1 cellular context compared by ENCODE assay signal in the genomic region with DNA sequence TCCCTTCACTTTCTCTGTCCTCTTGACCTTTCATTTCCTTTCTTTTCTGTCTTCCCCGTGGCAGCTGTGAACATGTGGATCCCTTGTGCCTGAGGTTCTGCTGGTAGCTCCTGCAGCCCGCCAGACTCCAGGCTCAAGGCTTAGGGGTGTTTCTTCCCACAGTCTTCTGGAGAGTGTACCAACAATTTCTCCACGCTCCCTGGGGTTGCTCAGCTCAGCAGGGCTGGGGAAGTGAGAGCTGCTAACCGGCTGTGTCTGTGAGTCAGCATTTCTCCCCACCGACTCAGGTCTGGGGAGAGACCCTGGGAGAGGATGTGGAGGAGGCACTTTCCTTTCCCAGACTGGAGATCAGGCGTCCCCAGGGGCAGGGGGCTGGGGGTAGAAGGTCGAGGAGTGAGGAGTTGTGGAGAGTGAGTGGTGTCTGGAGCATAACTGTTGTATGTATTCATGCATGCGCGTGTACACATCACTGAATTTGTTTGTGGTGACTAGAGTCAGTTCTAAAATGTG.
A peak's percentile ranks its signal among the peaks of the same experiment; 100 is the strongest.
TF ChIP-seq lines count a peak whose summit lies in the region.

No MANE protein-coding gene starts in this region.

TF ChIP-seq in K562, 482 proteins besides CTCF, POLR2A, EP300 and RAD21 (continued from another document and continues in another):
- TF ChIP-seq, protein P1, sequence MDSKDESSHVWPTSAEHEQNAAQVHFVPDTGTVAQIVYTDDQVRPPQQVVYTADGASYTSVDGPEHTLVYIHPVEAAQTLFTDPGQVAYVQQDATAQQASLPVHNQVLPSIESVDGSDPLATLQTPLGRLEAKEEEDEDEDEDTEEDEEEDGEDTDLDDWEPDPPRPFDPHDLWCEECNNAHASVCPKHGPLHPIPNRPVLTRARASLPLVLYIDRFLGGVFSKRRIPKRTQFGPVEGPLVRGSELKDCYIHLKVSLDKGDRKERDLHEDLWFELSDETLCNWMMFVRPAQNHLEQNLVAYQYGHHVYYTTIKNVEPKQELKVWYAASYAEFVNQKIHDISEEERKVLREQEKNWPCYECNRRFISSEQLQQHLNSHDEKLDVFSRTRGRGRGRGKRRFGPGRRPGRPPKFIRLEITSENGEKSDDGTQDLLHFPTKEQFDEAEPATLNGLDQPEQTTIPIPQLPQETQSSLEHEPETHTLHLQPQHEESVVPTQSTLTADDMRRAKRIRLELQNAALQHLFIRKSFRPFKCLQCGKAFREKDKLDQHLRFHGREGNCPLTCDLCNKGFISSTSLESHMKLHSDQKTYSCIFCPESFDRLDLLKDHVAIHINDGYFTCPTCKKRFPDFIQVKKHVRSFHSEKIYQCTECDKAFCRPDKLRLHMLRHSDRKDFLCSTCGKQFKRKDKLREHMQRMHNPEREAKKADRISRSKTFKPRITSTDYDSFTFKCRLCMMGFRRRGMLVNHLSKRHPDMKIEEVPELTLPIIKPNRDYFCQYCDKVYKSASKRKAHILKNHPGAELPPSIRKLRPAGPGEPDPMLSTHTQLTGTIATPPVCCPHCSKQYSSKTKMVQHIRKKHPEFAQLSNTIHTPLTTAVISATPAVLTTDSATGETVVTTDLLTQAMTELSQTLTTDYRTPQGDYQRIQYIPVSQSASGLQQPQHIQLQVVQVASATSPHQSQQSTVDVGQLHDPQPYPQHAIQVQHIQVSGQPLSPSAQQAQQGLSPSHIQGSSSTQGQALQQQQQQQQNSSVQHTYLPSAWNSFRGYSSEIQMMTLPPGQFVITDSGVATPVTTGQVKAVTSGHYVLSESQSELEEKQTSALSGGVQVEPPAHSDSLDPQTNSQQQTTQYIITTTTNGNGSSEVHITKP (IDR thresholded peaks at IDR 0.05; ENCODE audit: partially characterized antibody) = peak; percentile 90
- TF ChIP-seq JUND (IDR thresholded peaks at IDR 0.05; ENCODE audit: borderline replicate concordance, low read depth, low read length) = peak; percentile 60
- TF ChIP-seq JUND (tag; IDR thresholded peaks at IDR 0.05; ENCODE audit: borderline replicate concordance, low read depth, low read length) = peak; percentile 72; the same call in 1 of the 3 replicates
- TF ChIP-seq SOX6 (IDR thresholded peaks at IDR 0.05) = 0 out of 2 replicates have a peak, but pooled peaks have one; percentile 34
- TF ChIP-seq RBM14 (IDR thresholded peaks at IDR 0.05; ENCODE audit: borderline replicate concordance, insufficient read depth, low read depth, low read length) = no peak
- peak; percentile 98 for TF ChIP-seq NFE2 (IDR thresholded peaks at IDR 0.05; ENCODE audit: low read depth)
- TF ChIP-seq, protein P2, sequence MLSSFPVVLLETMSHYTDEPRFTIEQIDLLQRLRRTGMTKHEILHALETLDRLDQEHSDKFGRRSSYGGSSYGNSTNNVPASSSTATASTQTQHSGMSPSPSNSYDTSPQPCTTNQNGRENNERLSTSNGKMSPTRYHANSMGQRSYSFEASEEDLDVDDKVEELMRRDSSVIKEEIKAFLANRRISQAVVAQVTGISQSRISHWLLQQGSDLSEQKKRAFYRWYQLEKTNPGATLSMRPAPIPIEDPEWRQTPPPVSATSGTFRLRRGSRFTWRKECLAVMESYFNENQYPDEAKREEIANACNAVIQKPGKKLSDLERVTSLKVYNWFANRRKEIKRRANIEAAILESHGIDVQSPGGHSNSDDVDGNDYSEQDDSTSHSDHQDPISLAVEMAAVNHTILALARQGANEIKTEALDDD (IDR thresholded peaks at IDR 0.05) = peak; percentile 65
- TF ChIP-seq BACH1 (tag; IDR thresholded peaks at IDR 0.05) = peak; percentile 82
- TF ChIP-seq TAF1 (IDR thresholded peaks at IDR 0.05; ENCODE audit: control insufficient read depth, extremely low read depth, insufficient read depth, low read length, severe bottlenecking) = peak; percentile 31
- no peak for TF ChIP-seq CREB1 (IDR thresholded peaks at IDR 0.05)
- TF ChIP-seq CREB1 (CRISPR knock-in tag; IDR thresholded peaks at IDR 0.05) = 0 out of 2 replicates have a peak, but pooled peaks have one; percentile 17
- no peak for TF ChIP-seq TCFL5 (CRISPR knock-in tag; conservative IDR thresholded peaks at IDR 0.05)
- TF ChIP-seq, protein P3, sequence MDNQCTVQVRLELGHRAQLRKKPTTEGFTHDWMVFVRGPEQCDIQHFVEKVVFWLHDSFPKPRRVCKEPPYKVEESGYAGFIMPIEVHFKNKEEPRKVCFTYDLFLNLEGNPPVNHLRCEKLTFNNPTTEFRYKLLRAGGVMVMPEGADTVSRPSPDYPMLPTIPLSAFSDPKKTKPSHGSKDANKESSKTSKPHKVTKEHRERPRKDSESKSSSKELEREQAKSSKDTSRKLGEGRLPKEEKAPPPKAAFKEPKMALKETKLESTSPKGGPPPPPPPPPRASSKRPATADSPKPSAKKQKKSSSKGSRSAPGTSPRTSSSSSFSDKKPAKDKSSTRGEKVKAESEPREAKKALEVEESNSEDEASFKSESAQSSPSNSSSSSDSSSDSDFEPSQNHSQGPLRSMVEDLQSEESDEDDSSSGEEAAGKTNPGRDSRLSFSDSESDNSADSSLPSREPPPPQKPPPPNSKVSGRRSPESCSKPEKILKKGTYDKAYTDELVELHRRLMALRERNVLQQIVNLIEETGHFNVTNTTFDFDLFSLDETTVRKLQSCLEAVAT (IDR thresholded peaks at IDR 0.05) = peak in 1 of 2 experiments; percentile 59; a peak in 1 of 4 replicates
- TF ChIP-seq NCOA2 (IDR thresholded peaks at IDR 0.05; ENCODE audit: partially characterized antibody in 2 of 2) = peak in 1 of 2 experiments; percentile 98
- TF ChIP-seq, protein P4, sequence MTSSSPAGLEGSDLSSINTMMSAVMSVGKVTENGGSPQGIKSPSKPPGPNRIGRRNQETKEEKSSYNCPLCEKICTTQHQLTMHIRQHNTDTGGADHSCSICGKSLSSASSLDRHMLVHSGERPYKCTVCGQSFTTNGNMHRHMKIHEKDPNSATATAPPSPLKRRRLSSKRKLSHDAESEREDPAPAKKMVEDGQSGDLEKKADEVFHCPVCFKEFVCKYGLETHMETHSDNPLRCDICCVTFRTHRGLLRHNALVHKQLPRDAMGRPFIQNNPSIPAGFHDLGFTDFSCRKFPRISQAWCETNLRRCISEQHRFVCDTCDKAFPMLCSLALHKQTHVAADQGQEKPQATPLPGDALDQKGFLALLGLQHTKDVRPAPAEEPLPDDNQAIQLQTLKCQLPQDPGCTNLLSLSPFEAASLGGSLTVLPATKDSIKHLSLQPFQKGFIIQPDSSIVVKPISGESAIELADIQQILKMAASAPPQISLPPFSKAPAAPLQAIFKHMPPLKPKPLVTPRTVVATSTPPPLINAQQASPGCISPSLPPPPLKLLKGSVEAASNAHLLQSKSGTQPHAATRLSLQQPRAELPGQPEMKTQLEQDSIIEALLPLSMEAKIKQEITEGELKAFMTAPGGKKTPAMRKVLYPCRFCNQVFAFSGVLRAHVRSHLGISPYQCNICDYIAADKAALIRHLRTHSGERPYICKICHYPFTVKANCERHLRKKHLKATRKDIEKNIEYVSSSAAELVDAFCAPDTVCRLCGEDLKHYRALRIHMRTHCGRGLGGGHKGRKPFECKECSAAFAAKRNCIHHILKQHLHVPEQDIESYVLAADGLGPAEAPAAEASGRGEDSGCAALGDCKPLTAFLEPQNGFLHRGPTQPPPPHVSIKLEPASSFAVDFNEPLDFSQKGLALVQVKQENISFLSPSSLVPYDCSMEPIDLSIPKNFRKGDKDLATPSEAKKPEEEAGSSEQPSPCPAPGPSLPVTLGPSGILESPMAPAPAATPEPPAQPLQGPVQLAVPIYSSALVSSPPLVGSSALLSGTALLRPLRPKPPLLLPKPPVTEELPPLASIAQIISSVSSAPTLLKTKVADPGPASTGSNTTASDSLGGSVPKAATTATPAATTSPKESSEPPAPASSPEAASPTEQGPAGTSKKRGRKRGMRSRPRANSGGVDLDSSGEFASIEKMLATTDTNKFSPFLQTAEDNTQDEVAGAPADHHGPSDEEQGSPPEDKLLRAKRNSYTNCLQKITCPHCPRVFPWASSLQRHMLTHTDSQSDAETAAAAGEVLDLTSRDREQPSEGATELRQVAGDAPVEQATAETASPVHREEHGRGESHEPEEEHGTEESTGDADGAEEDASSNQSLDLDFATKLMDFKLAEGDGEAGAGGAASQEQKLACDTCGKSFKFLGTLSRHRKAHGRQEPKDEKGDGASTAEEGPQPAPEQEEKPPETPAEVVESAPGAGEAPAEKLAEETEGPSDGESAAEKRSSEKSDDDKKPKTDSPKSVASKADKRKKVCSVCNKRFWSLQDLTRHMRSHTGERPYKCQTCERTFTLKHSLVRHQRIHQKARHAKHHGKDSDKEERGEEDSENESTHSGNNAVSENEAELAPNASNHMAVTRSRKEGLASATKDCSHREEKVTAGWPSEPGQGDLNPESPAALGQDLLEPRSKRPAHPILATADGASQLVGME (CRISPR knock-in tag; IDR thresholded peaks at IDR 0.05) = no peak
- TF ChIP-seq ZNF146 (CRISPR knock-in tag; IDR thresholded peaks at IDR 0.05; ENCODE audit: unreplicated experiment) = no peak
- no peak for TF ChIP-seq CBX5 (IDR thresholded peaks at IDR 0.05; ENCODE audit: borderline replicate concordance, low read depth)
- peak; percentile 34 for TF ChIP-seq NEUROD1 (IDR thresholded peaks at IDR 0.05; ENCODE audit: borderline replicate concordance, low read depth, low read length, partially characterized antibody)
- TF ChIP-seq RBBP5 (IDR thresholded peaks at IDR 0.05; ENCODE audit: borderline replicate concordance, insufficient read depth, low read length, poor library complexity, severe bottlenecking) = no peak
- TF ChIP-seq STAT5A (IDR thresholded peaks at IDR 0.05; ENCODE audit: borderline replicate concordance, low read length) = no peak
- TF ChIP-seq SAFB (IDR thresholded peaks at IDR 0.05; ENCODE audit: borderline replicate concordance, low read depth, low read length) = no peak
- TF ChIP-seq, protein P5, sequence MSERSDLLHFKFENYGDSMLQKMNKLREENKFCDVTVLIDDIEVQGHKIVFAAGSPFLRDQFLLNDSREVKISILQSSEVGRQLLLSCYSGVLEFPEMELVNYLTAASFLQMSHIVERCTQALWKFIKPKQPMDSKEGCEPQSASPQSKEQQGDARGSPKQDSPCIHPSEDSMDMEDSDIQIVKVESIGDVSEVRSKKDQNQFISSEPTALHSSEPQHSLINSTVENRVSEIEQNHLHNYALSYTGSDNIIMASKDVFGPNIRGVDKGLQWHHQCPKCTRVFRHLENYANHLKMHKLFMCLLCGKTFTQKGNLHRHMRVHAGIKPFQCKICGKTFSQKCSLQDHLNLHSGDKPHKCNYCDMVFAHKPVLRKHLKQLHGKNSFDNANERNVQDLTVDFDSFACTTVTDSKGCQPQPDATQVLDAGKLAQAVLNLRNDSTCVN (CRISPR knock-in tag; IDR thresholded peaks at IDR 0.05) = 0 out of 2 replicates have a peak, but pooled peaks have one; percentile 23
- peak; percentile 48 for TF ChIP-seq POLR2B (IDR thresholded peaks at IDR 0.05; ENCODE audit: low read depth, partially characterized antibody)
- TF ChIP-seq MCM5 (IDR thresholded peaks at IDR 0.05; ENCODE audit: low read depth) = no peak
- no peak for TF ChIP-seq ZNF23 (CRISPR knock-in tag; IDR thresholded peaks at IDR 0.05)
- no peak for TF ChIP-seq STAG1 (CRISPR knock-in tag; IDR thresholded peaks at IDR 0.05; ENCODE audit: borderline replicate concordance)
- TF ChIP-seq PHTF2 (CRISPR knock-in tag; IDR thresholded peaks at IDR 0.05) = no peak
- 0 out of 2 replicates have a peak, but pooled peaks have one; percentile 19 for TF ChIP-seq RBFOX2 (IDR thresholded peaks at IDR 0.05; ENCODE audit: low read depth, low read length)
- TF ChIP-seq ZNF3 (CRISPR knock-in tag; IDR thresholded peaks at IDR 0.05) = no peak
- TF ChIP-seq, protein P6, sequence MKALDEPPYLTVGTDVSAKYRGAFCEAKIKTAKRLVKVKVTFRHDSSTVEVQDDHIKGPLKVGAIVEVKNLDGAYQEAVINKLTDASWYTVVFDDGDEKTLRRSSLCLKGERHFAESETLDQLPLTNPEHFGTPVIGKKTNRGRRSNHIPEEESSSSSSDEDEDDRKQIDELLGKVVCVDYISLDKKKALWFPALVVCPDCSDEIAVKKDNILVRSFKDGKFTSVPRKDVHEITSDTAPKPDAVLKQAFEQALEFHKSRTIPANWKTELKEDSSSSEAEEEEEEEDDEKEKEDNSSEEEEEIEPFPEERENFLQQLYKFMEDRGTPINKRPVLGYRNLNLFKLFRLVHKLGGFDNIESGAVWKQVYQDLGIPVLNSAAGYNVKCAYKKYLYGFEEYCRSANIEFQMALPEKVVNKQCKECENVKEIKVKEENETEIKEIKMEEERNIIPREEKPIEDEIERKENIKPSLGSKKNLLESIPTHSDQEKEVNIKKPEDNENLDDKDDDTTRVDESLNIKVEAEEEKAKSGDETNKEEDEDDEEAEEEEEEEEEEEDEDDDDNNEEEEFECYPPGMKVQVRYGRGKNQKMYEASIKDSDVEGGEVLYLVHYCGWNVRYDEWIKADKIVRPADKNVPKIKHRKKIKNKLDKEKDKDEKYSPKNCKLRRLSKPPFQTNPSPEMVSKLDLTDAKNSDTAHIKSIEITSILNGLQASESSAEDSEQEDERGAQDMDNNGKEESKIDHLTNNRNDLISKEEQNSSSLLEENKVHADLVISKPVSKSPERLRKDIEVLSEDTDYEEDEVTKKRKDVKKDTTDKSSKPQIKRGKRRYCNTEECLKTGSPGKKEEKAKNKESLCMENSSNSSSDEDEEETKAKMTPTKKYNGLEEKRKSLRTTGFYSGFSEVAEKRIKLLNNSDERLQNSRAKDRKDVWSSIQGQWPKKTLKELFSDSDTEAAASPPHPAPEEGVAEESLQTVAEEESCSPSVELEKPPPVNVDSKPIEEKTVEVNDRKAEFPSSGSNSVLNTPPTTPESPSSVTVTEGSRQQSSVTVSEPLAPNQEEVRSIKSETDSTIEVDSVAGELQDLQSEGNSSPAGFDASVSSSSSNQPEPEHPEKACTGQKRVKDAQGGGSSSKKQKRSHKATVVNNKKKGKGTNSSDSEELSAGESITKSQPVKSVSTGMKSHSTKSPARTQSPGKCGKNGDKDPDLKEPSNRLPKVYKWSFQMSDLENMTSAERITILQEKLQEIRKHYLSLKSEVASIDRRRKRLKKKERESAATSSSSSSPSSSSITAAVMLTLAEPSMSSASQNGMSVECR (CRISPR knock-in tag; IDR thresholded peaks at IDR 0.05) = no peak
- TF ChIP-seq, protein P7, sequence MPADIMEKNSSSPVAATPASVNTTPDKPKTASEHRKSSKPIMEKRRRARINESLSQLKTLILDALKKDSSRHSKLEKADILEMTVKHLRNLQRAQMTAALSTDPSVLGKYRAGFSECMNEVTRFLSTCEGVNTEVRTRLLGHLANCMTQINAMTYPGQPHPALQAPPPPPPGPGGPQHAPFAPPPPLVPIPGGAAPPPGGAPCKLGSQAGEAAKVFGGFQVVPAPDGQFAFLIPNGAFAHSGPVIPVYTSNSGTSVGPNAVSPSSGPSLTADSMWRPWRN (IDR thresholded peaks at IDR 0.05; ENCODE audit: low read depth) = no peak
